Comparison of ENCODE assay signal across 17 cellular contexts in genomic region chr7:3896366-3896765, GRCh38.
A peak's percentile ranks its signal among the peaks of the same experiment; 100 is the strongest.
DNase-seq lines count a peak whose midpoint lies in the region; ATAC-seq and TF ChIP-seq lines count a peak whose summit lies in the region.
"Had no signal": no experiment of that assay in that cellular context is flagged by ENCODE, and none has a peak within 500 bp of the region (broad histone marks: within the 10 kb centered on the region; RNA-seq: fewer than 3 reads in every experiment).

No MANE protein-coding gene starts in this region.

- TF ChIP-seq CTCF in WTC11 (IDR thresholded peaks at IDR 0.05) (no peak), coronary artery (IDR thresholded peaks at IDR 0.05) (no peak), neural crest cell (conservative IDR thresholded peaks at IDR 0.05) (no peak)

- H3K27ac ChIP-seq in coronary artery (peak overlapping the region in 1 of 2 donors; percentile 3), subcutaneous abdominal adipose tissue (ENCODE audit: low read depth, low read length) (peak overlapping the region; percentile 7)

- H3K9ac ChIP-seq in subcutaneous abdominal adipose tissue (ENCODE audit: low read length in 5 of 5), result no peak overlapping the region

- H3K36me3 ChIP-seq in subcutaneous abdominal adipose tissue (ENCODE audit: control insufficient read depth in 5 of 5, insufficient read depth in 5 of 5, low read length in 5 of 5), result no peaks in the 10 kb centered on the region

- H3K4me3 ChIP-seq in coronary artery (no peak overlapping the region), subcutaneous abdominal adipose tissue (ENCODE audit: low read depth in 1 of 5, low read length in 5 of 5) (no peak overlapping the region)

- CTCF ChIA-PET in WTC11 (lab: Charles Lee), result interaction anchor here (1.0 kb wide), 1 partner anchor 99 kb away, joined by 3 read pairs; no protein-coding TSS in a partner anchor
- CTCF ChIA-PET in activated naive CD4-positive, alpha-beta T cell treated with anti-CD3 and anti-CD28 coated beads for 36 hours (lab: Charles Lee), result interaction anchor here (0.9 to 1.0 kb wide), 2 partner anchors 596 to 613 kb away, joined by 3 read pairs; partner anchors contain the start of gene SDK1

- ATAC-seq in WTC11 (no peak), GM21526 (IDR thresholded peaks at IDR 0.05; ENCODE audit: low FRiP score, unreplicated experiment) (no peak)
- ATAC-seq: Panc1 had no signal

- DNase-seq in WTC11 (ENCODE audit: low spot score) (no peak), coronary artery (ENCODE audit: low spot score) (peak; percentile 60), neural crest cell (ENCODE audit: low read depth, low spot score) (no peak), SKM-1 (lab: John Stamatoyannopoulos, UW; ENCODE audit: unreplicated experiment) (no peak)
- DNase-seq in activated naive CD4-positive, alpha-beta T cell treated with anti-CD3 and anti-CD28 coated beads for 36 hours, result no peak
- DNase-seq: CD4-positive, CD25-positive, alpha-beta regulatory T cell; COR-L47; KBM-7; NCI-H1105; NCI-H146; NCI-H2029 treated with DMSO at 0.1 percent for 48 hours; NCI-H345; NCI-H524; NCI-H774 had no signal

- H3K27me3 ChIP-seq in subcutaneous abdominal adipose tissue (ENCODE audit: control insufficient read depth in 5 of 5, insufficient read depth in 4 of 5, low read length in 5 of 5), result no peaks in the 10 kb centered on the region

- H3K27me3 Mint-ChIP-seq in WTC11 (ENCODE audit: low read depth) (no peaks in the 10 kb centered on the region), neural crest cell (ENCODE audit: low read depth) (no peaks in the 10 kb centered on the region)
- H3K27me3 Mint-ChIP-seq in activated naive CD4-positive, alpha-beta T cell treated with anti-CD3 and anti-CD28 coated beads for 36 hours (ENCODE audit: low read depth), result no peaks in the 10 kb centered on the region

- POLR2A ChIA-PET in WTC11 (lab: Charles Lee), result no interaction called here

- no peak overlapping the region for H3K4me3 Mint-ChIP-seq in WTC11
- H3K4me3 Mint-ChIP-seq in neural crest cell, result no peak overlapping the region
- no peak overlapping the region for H3K4me3 Mint-ChIP-seq in activated naive CD4-positive, alpha-beta T cell treated with anti-CD3 and anti-CD28 coated beads for 36 hours
- H3K4me3 Mint-ChIP-seq: CD4-positive, CD25-positive, alpha-beta regulatory T cell had no signal

- no peaks in the 10 kb centered on the region for H3K36me3 Mint-ChIP-seq in WTC11
- H3K36me3 Mint-ChIP-seq in neural crest cell (ENCODE audit: low read depth), result no peaks in the 10 kb centered on the region
- no peaks in the 10 kb centered on the region for H3K36me3 Mint-ChIP-seq in activated naive CD4-positive, alpha-beta T cell treated with anti-CD3 and anti-CD28 coated beads for 36 hours (ENCODE audit: low read depth)
- H3K36me3 Mint-ChIP-seq: CD4-positive, CD25-positive, alpha-beta regulatory T cell had no signal

- peaks cover 3 to 29% (median 7%) of the 10 kb centered on the region in 5 donors for H3K4me1 ChIP-seq in subcutaneous abdominal adipose tissue (ENCODE audit: control insufficient read depth in 5 of 5, insufficient read depth in 5 of 5, low read length in 5 of 5)

- intact Hi-C loops in activated naive CD4-positive, alpha-beta T cell treated with anti-CD3 and anti-CD28 coated beads for 36 hours (cut with micrococcal nuclease), result loop anchor here (2.0 to 5.0 kb wide), 3 partner anchors 202 to 1032 kb away; no protein-coding TSS in a partner anchor

- H3K9me3 ChIP-seq in subcutaneous abdominal adipose tissue (ENCODE audit: control insufficient read depth in 5 of 5, low read length in 5 of 5), result no peaks in the 10 kb centered on the region

- H3K9me3 Mint-ChIP-seq in WTC11 (no peaks in the 10 kb centered on the region), neural crest cell (no peaks in the 10 kb centered on the region)
- no peaks in the 10 kb centered on the region for H3K9me3 Mint-ChIP-seq in activated naive CD4-positive, alpha-beta T cell treated with anti-CD3 and anti-CD28 coated beads for 36 hours
- H3K9me3 Mint-ChIP-seq: CD4-positive, CD25-positive, alpha-beta regulatory T cell had no signal

- peak overlapping the region; percentile 7; the same call in 1 of the 2 replicates for H3K27ac Mint-ChIP-seq in WTC11
- peak overlapping the region; percentile 19 for H3K27ac Mint-ChIP-seq in neural crest cell (ENCODE audit: unreplicated experiment)
- no peak overlapping the region for H3K27ac Mint-ChIP-seq in activated naive CD4-positive, alpha-beta T cell treated with anti-CD3 and anti-CD28 coated beads for 36 hours
- H3K27ac Mint-ChIP-seq: CD4-positive, CD25-positive, alpha-beta regulatory T cell had no signal

- peaks cover 15% of the 10 kb centered on the region for H3K4me1 Mint-ChIP-seq in WTC11
- H3K4me1 Mint-ChIP-seq in neural crest cell, result peaks cover 13% of the 10 kb centered on the region
- H3K4me1 Mint-ChIP-seq in activated naive CD4-positive, alpha-beta T cell treated with anti-CD3 and anti-CD28 coated beads for 36 hours (ENCODE audit: low read depth), result no peaks in the 10 kb centered on the region

TF ChIP-seq in WTC11, 78 proteins besides CTCF, POLR2A, EP300 and RAD21 (continues in another document):
- TF ChIP-seq ZNF512 (CRISPR knock-in tag; IDR thresholded peaks at IDR 0.05; ENCODE audit: borderline replicate concordance) (no peak), ZNF138 (CRISPR knock-in tag; conservative IDR thresholded peaks at IDR 0.05) (no peak), OVOL2 (CRISPR knock-in tag; IDR thresholded peaks at IDR 0.05; ENCODE audit: borderline replicate concordance) (no peak), PRDM15 (CRISPR knock-in tag; IDR thresholded peaks at IDR 0.05) (no peak), E2F1 (CRISPR knock-in tag; IDR thresholded peaks at IDR 0.05) (no peak), PREB (CRISPR knock-in tag; IDR thresholded peaks at IDR 0.05; ENCODE audit: borderline replicate concordance) (no peak)
